In genomic region chr6:159065091-159065490, GRCh38 we compare ENCODE assay signal across 19 cellular contexts. TPM values are rescaled to one million over a fixed set of nuclear protein-coding genes. Genes with fewer than 3 reads are reported as not detected.
DNase-seq lines count a peak whose midpoint lies in the region; ATAC-seq and TF ChIP-seq lines count a peak whose summit lies in the region.
"Had no signal": no experiment of that assay in that cellular context is flagged by ENCODE, and none has a peak within 500 bp of the region (broad histone marks: within the 10 kb centered on the region; RNA-seq: fewer than 3 reads in every experiment).

No MANE protein-coding gene starts in this region.

- no peak for ATAC-seq in stimulated activated naive CD8-positive, alpha-beta T cell treated with anti-CD3 and anti-CD28 coated beads, Interleukin-15, Interleukin-2, amounts not matched to agents 100 U/mL and 50 U/mL, for 24 hours
- ATAC-seq in naive B cell (ENCODE audit: low read depth in 2 of 2) (no peak), HG03095 (IDR thresholded peaks at IDR 0.05; ENCODE audit: unreplicated experiment) (no peak)
- ATAC-seq: left lobe of liver, WTC11 had no signal

- no peak overlapping the region for H3K4me3 Mint-ChIP-seq in stimulated activated naive CD8-positive, alpha-beta T cell treated with anti-CD3 and anti-CD28 coated beads, Interleukin-15, Interleukin-2, amounts not matched to agents 100 ng/mL and 50 ng/mL, for 24 hours
- H3K4me3 Mint-ChIP-seq in activated naive CD8-positive, alpha-beta T cell: peak overlapping the region; percentile 69
- peak overlapping the region in 1 of 8 donors; percentile 54 for H3K4me3 Mint-ChIP-seq in naive B cell
- H3K4me3 Mint-ChIP-seq: WTC11 had no signal

- no peak overlapping the region for H3K4me3 ChIP-seq in BE2C (ENCODE audit: low read depth, low read length)
- H3K4me3 ChIP-seq: SJCRH30 had no signal

- no peak for TF ChIP-seq CTCF in BE2C (IDR thresholded peaks at IDR 0.05; ENCODE audit: low read depth, low read length)

- no peaks in the 10 kb centered on the region for H3K27me3 Mint-ChIP-seq in stimulated activated naive CD8-positive, alpha-beta T cell treated with anti-CD3 and anti-CD28 coated beads, Interleukin-15, Interleukin-2, amounts not matched to agents 100 ng/mL and 50 ng/mL, for 24 hours
- no peaks in the 10 kb centered on the region for H3K27me3 Mint-ChIP-seq in activated naive CD8-positive, alpha-beta T cell
- no peaks in the 10 kb centered on the region for H3K27me3 Mint-ChIP-seq in naive B cell

- H3K9me3 Mint-ChIP-seq in stimulated activated naive CD8-positive, alpha-beta T cell treated with anti-CD3 and anti-CD28 coated beads, Interleukin-15, Interleukin-2, amounts not matched to agents 100 ng/mL and 50 ng/mL, for 24 hours: no peaks in the 10 kb centered on the region
- no peaks in the 10 kb centered on the region for H3K9me3 Mint-ChIP-seq in activated naive CD8-positive, alpha-beta T cell (ENCODE audit: low read depth)
- peaks cover 0 to 4% (median 0%) of the 10 kb centered on the region in 7 donors for H3K9me3 Mint-ChIP-seq in naive B cell
- H3K9me3 Mint-ChIP-seq: activated T-helper 2 cell treated with anti-CD3 and anti-CD28 coated beads, Interferon-gamma antibody, Interleukin-2, Interleukin-4, amounts not matched to agents 10 μg/mL and 5 μg/mL and 100 μg/mL, durations not matched to agents 14 hours and 24 hours and 36 hours; WTC11 had no signal

- H3K4me1 ChIP-seq in BE2C: no peaks in the 10 kb centered on the region
- H3K4me1 ChIP-seq: Caco-2, SJCRH30 had no signal

- DNase-seq in stimulated activated naive CD8-positive, alpha-beta T cell treated with anti-CD3 and anti-CD28 coated beads, Interleukin-15, Interleukin-2, amounts not matched to agents 100 U/mL and 50 U/mL, for 24 hours: no peak
- DNase-seq in naive B cell (no peak), BE2C (no peak), AML-193 (lab: John Stamatoyannopoulos, UW) (no peak)
- DNase-seq: amygdala, Caco-2, KBM-7, NCI-H1436, NCI-H510A treated with DMSO at 0.1 percent for 48 hours, SJCRH30 had no signal

- peak overlapping the region; percentile 87 for H3K27ac Mint-ChIP-seq in stimulated activated naive CD8-positive, alpha-beta T cell treated with anti-CD3 and anti-CD28 coated beads, Interleukin-15, Interleukin-2, amounts not matched to agents 100 ng/mL and 50 ng/mL, for 24 hours
- H3K27ac Mint-ChIP-seq in activated naive CD8-positive, alpha-beta T cell: peak overlapping the region; percentile 97
- peak overlapping the region in 4 of 6 donors; percentile 42 to 99 (median 84) for H3K27ac Mint-ChIP-seq in naive B cell
- H3K27ac Mint-ChIP-seq: progenitor cell of endocrine pancreas, WTC11 had no signal

- H3K36me3 Mint-ChIP-seq in stimulated activated naive CD8-positive, alpha-beta T cell treated with anti-CD3 and anti-CD28 coated beads, Interleukin-15, Interleukin-2, amounts not matched to agents 100 ng/mL and 50 ng/mL, for 24 hours (ENCODE audit: low read depth): no peaks in the 10 kb centered on the region
- H3K36me3 Mint-ChIP-seq in activated naive CD8-positive, alpha-beta T cell: peaks cover 7% of the 10 kb centered on the region
- no peaks in the 10 kb centered on the region for H3K36me3 Mint-ChIP-seq in naive B cell
- H3K36me3 Mint-ChIP-seq: WTC11 had no signal

- no peaks in the 10 kb centered on the region for H3K9me3 ChIP-seq in BE2C
- H3K9me3 ChIP-seq: Caco-2, SJCRH30 had no signal

- H3K27me3 ChIP-seq in BE2C: peaks cover 94% of the 10 kb centered on the region
- H3K27me3 ChIP-seq: SJCRH30 had no signal

- peaks cover 90% of the 10 kb centered on the region for H3K4me1 Mint-ChIP-seq in stimulated activated naive CD8-positive, alpha-beta T cell treated with anti-CD3 and anti-CD28 coated beads, Interleukin-15, Interleukin-2, amounts not matched to agents 100 ng/mL and 50 ng/mL, for 24 hours (ENCODE audit: low read depth)
- peaks cover 84% of the 10 kb centered on the region for H3K4me1 Mint-ChIP-seq in activated naive CD8-positive, alpha-beta T cell (ENCODE audit: low read depth)
- peaks cover 68 to 88% (median 85%) of the 10 kb centered on the region in 3 donors for H3K4me1 Mint-ChIP-seq in naive B cell

- H3K36me3 ChIP-seq in BE2C: no peaks in the 10 kb centered on the region
- H3K36me3 ChIP-seq: SJCRH30 had no signal

RNA-seq across cellular contexts. Expression of gene TAGAP, which starts 20.3 kb away (rescaled TPM):
- 100 to 1,000 TPM; 259 to 433 (median 379) TPM for polyA plus RNA-seq in naive B cell (ENCODE audit: low read depth in 6 of 6)
- polyA plus RNA-seq in BE2C (2012; ENCODE audit: insufficient read depth, insufficient read length, low read depth): not detected
- polyA plus RNA-seq: endothelial cell of umbilical vein, neural cell had no signal
